8 cellular contexts compared by ENCODE assay signal in the genomic region with DNA sequence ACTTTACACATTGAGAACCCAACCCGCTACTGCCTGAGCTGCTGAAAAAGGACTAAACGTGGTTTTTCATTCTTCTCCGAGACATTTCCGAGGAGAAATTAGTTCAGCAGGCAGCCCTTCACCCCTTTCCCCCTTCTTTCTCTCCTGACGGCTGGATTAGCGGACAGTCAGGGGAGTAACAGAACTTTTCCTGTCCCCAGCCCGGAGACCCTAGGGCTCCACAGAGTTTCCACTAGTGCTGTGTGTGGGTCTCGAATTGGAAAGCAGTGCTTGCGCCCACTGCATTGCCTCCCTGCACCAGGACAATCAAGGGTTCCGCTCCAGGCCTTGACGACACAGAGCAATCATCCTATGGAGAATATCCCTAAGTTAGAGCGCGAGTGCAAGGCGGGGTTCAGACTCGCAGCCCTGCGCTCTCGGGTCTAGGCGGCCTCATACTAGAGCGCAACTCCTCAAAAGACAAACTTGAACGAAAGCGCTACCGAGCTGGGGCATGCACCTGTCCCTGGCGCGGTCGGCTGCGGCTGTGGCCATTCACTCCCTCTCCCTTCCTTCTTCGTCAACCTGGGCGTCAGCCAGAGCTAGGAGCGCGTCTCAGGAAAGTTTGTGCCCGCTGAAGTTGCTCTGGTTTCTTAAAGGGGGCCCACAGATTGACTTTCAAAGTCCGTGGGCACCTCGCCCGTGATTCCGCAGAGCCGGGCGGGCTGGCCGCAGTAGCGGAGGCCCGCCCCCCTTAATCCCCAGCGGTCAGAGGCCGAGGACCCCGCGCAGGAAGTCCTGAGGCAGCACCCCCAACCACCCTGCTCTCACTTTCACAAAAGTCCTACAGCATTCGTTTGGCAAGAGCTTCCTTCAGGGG. TPM values are rescaled to one million over a fixed set of nuclear protein-coding genes. Genes with fewer than 3 reads are reported as not detected.
DNase-seq lines count a peak whose midpoint lies in the region; ATAC-seq and TF ChIP-seq lines count a peak whose summit lies in the region.

No MANE protein-coding gene starts in this region.

- H3K36me3 ChIP-seq in cardiac muscle cell (peaks cover 4% of the 10 kb centered on the region), rectal smooth muscle tissue (ENCODE audit: control insufficient read depth, insufficient read depth, low read length) (no peaks in the 10 kb centered on the region)

- H3K27ac ChIP-seq in cardiac muscle cell (no peak overlapping the region), rectal smooth muscle tissue (ENCODE audit: low read depth, low read length) (peak overlapping the region; percentile 82)

- H3K4me3 ChIP-seq in WI38 (ENCODE audit: low read depth, low read length) (peak overlapping the region; percentile 98), cardiac muscle cell (peak overlapping the region; percentile 78), rectal smooth muscle tissue (ENCODE audit: low read length) (peak overlapping the region; percentile 79)

- peaks cover 95% of the 10 kb centered on the region for H3K27me3 ChIP-seq in cardiac muscle cell
- H3K27me3 ChIP-seq in rectal smooth muscle tissue (ENCODE audit: control insufficient read depth, insufficient read depth, low read length) = peaks cover 15% of the 10 kb centered on the region

- H3K4me1 ChIP-seq in cardiac muscle cell (ENCODE audit: low read depth) (peaks cover 7% of the 10 kb centered on the region), rectal smooth muscle tissue (ENCODE audit: control insufficient read depth, insufficient read depth, low read length) (no peaks in the 10 kb centered on the region)

- TF ChIP-seq CTCF in WI38 (IDR thresholded peaks at IDR 0.05; ENCODE audit: low read depth, low read length) (no peak), cardiac muscle cell (IDR thresholded peaks at IDR 0.05; ENCODE audit: low read depth, low read length) (no peak)

- ATAC-seq in GM18498 (IDR thresholded peaks at IDR 0.05; ENCODE audit: unreplicated experiment) (peak; percentile 37), GM18519 (IDR thresholded peaks at IDR 0.05; ENCODE audit: low FRiP score, unreplicated experiment) (no peak), HG02884 (IDR thresholded peaks at IDR 0.05; ENCODE audit: unreplicated experiment) (no peak), GM19351 (IDR thresholded peaks at IDR 0.05; ENCODE audit: unreplicated experiment) (no peak)

- H3K9me3 ChIP-seq in cardiac muscle cell (ENCODE audit: low read depth) = no peaks in the 10 kb centered on the region

- peak; percentile 51 to 52 for DNase-seq in cardiac muscle cell (ENCODE audit: low read depth in 1 of 2, low spot score in 1 of 2)
- DNase-seq in NCI-H146 treated with DMSO at 0.1 percent for 48 hours (lab: John Stamatoyannopoulos, UW; ENCODE audit: unreplicated experiment) = no peak

- H3K9ac ChIP-seq in rectal smooth muscle tissue (ENCODE audit: low read length) = peak overlapping the region; percentile 64

RNA-seq across cellular contexts. Expression of gene OSR1, which starts 0.8 kb away (rescaled TPM):
- total RNA-seq in cardiac muscle cell = 20.8 and 22.3 TPM in 2 replicates
- 17.2 and 23.2 TPM in 2 replicates for polyA plus RNA-seq in cardiac muscle cell
